ENCODE assay signal across 28 cellular contexts in genomic region chrX:151030845-151031244, GRCh38. TPM values are rescaled to one million over a fixed set of nuclear protein-coding genes. Genes with fewer than 3 reads are reported as not detected.
DNase-seq lines count a peak whose midpoint lies in the region; ATAC-seq and TF ChIP-seq lines count a peak whose summit lies in the region.
"Had no signal": no experiment of that assay in that cellular context is flagged by ENCODE, and none has a peak within 500 bp of the region (broad histone marks: within the 10 kb centered on the region; RNA-seq: fewer than 3 reads in every experiment).

No MANE protein-coding gene starts in this region.

- POLR2A ChIA-PET in activated CD4-positive, alpha-beta T cell treated with anti-CD3 and anti-CD28 coated beads for 36 hours (lab: Charles Lee): interaction anchor here (0.8 kb wide), 1 partner anchor 302 kb away, joined by 3 read pairs; no protein-coding TSS in a partner anchor
- POLR2A ChIA-PET in WTC11 (lab: Charles Lee): no interaction called here

- DNase-seq in activated CD4-positive, alpha-beta T cell treated with anti-CD3 and anti-CD28 coated beads for 36 hours: peak; percentile 6
- DNase-seq in activated CD4-positive, alpha-beta T cell treated with anti-CD3 and anti-CD28 coated beads, Interleukin-2, amount 50 U/mL, for 4 hours: no peak
- DNase-seq in stimulated activated CD4-positive, alpha-beta T cell treated with anti-CD3 and anti-CD28 coated beads, Interleukin-15, amount 100 ng/mL, for 24 hours: peak; percentile 3
- DNase-seq in stimulated activated CD4-positive, alpha-beta T cell treated with anti-CD3 and anti-CD28 coated beads, Interleukin-2, amount 100 ng/mL, for 24 hours: no peak
- DNase-seq in SIG-M5 treated with dmso at 0.1 percent for 504 hours (lab: John Stamatoyannopoulos, UW; ENCODE audit: unreplicated experiment) (peak; percentile 29), WTC11 (ENCODE audit: low spot score) (no peak)
- no peak for DNase-seq in stimulated activated naive CD8-positive, alpha-beta T cell treated with anti-CD3 and anti-CD28 coated beads, Interleukin-15, Interleukin-2, amounts not matched to agents 100 U/mL and 50 U/mL, for 24 hours
- DNase-seq: activated CD8-positive, alpha-beta memory T cell treated with anti-CD3 and anti-CD28 coated beads, Interleukin-2, amount 50 U/mL, for 48 hours; activated naive CD8-positive, alpha-beta T cell treated with anti-CD3 and anti-CD28 coated beads, Interleukin-2, amount 10 ng/mL, durations not matched to agents 7 days and 5 days; AML-193; dorsolateral prefrontal cortex; HCEC 1CT; islet precursor cell; NCI-H1105 treated with DMSO at 0.1 percent for 48 hours; NCI-H2081; NCI-H345; NCI-H748 treated with DMSO at 0.1 percent for 48 hours; ovary; PC-9; retina; Right ventricle myocardium superior; small intestine; stimulated activated CD4-positive, alpha-beta T cell treated with anti-CD3 and anti-CD28 coated beads, Interleukin-2, amount 100 ng/mL, for 48 hours; stimulated activated naive B cell treated with anti-CD40 and anti-IgM and Interleukin-4, amounts not matched to agents 10 μg/mL and 1 μg/mL and 100 μg/mL, for 72 hours; uterus had no signal

- peak overlapping the region; percentile 85 for H3K27ac Mint-ChIP-seq in activated CD4-positive, alpha-beta T cell treated with anti-CD3 and anti-CD28 coated beads for 36 hours
- H3K27ac Mint-ChIP-seq in WTC11: no peak overlapping the region
- H3K27ac Mint-ChIP-seq: activated naive CD8-positive, alpha-beta T cell treated with anti-CD3 and anti-CD28 coated beads, Interleukin-2, amount 10 ng/mL, durations not matched to agents 7 days and 5 days; nephron; stimulated activated naive B cell treated with anti-CD40 and anti-IgM and Interleukin-4, amounts not matched to agents 10 μg/mL and 1 μg/mL and 100 μg/mL, for 72 hours had no signal

- no peak overlapping the region for H3K4me3 Mint-ChIP-seq in activated CD4-positive, alpha-beta T cell treated with anti-CD3 and anti-CD28 coated beads for 36 hours
- no peak overlapping the region for H3K4me3 Mint-ChIP-seq in WTC11
- H3K4me3 Mint-ChIP-seq: activated naive CD8-positive, alpha-beta T cell treated with anti-CD3 and anti-CD28 coated beads, Interleukin-2, amount 10 ng/mL, durations not matched to agents 7 days and 5 days; central memory CD8-positive, alpha-beta T cell; nephron; stimulated activated naive B cell treated with anti-CD40 and anti-IgM and Interleukin-4, amounts not matched to agents 10 μg/mL and 1 μg/mL and 100 μg/mL, for 72 hours had no signal

- no peaks in the 10 kb centered on the region for H3K36me3 Mint-ChIP-seq in activated CD4-positive, alpha-beta T cell treated with anti-CD3 and anti-CD28 coated beads for 36 hours (ENCODE audit: low read depth)
- no peaks in the 10 kb centered on the region for H3K36me3 Mint-ChIP-seq in WTC11
- H3K36me3 Mint-ChIP-seq: activated naive CD8-positive, alpha-beta T cell treated with anti-CD3 and anti-CD28 coated beads, Interleukin-2, amount 10 ng/mL, durations not matched to agents 7 days and 5 days; stimulated activated naive B cell treated with anti-CD40 and anti-IgM and Interleukin-4, amounts not matched to agents 10 μg/mL and 1 μg/mL and 100 μg/mL, for 72 hours had no signal

- ATAC-seq in activated CD4-positive, alpha-beta T cell treated with anti-CD3 and anti-CD28 coated beads for 36 hours: peak; percentile 96
- ATAC-seq in stimulated activated naive CD8-positive, alpha-beta T cell treated with anti-CD3 and anti-CD28 coated beads, Interleukin-15, Interleukin-2, amounts not matched to agents 100 U/mL and 50 U/mL, for 24 hours: peak; percentile 86
- no peak for ATAC-seq in WTC11
- ATAC-seq in GM21423 (IDR thresholded peaks at IDR 0.05; ENCODE audit: unreplicated experiment): no peak
- ATAC-seq: stimulated activated naive B cell treated with anti-CD40 and anti-IgM and Interleukin-4, amounts not matched to agents 10 μg/mL and 1 μg/mL and 100 μg/mL, for 72 hours had no signal

- CTCF ChIA-PET in activated CD4-positive, alpha-beta T cell treated with anti-CD3 and anti-CD28 coated beads for 36 hours (lab: Charles Lee): no interaction called here
- CTCF ChIA-PET in WTC11 (lab: Charles Lee): no interaction called here

- H3K4me1 Mint-ChIP-seq in activated CD4-positive, alpha-beta T cell treated with anti-CD3 and anti-CD28 coated beads for 36 hours: peaks cover 14% of the 10 kb centered on the region
- H3K4me1 Mint-ChIP-seq in WTC11: no peaks in the 10 kb centered on the region
- H3K4me1 Mint-ChIP-seq: activated naive CD8-positive, alpha-beta T cell treated with anti-CD3 and anti-CD28 coated beads, Interleukin-2, amount 10 ng/mL, durations not matched to agents 7 days and 5 days; central memory CD8-positive, alpha-beta T cell; nephron; stimulated activated naive B cell treated with anti-CD40 and anti-IgM and Interleukin-4, amounts not matched to agents 10 μg/mL and 1 μg/mL and 100 μg/mL, for 72 hours had no signal

- peaks cover 6% of the 10 kb centered on the region for H3K27me3 Mint-ChIP-seq in activated CD4-positive, alpha-beta T cell treated with anti-CD3 and anti-CD28 coated beads for 36 hours
- no peaks in the 10 kb centered on the region for H3K27me3 Mint-ChIP-seq in WTC11 (ENCODE audit: low read depth)

- H3K9me3 Mint-ChIP-seq in activated CD4-positive, alpha-beta T cell treated with anti-CD3 and anti-CD28 coated beads for 36 hours (ENCODE audit: low read depth): no peaks in the 10 kb centered on the region
- H3K9me3 Mint-ChIP-seq in WTC11: no peaks in the 10 kb centered on the region
- H3K9me3 Mint-ChIP-seq: central memory CD8-positive, alpha-beta T cell; nephron had no signal

- intact Hi-C loops in activated CD4-positive, alpha-beta T cell treated with anti-CD3 and anti-CD28 coated beads for 36 hours (cut with DNase I, micrococcal nuclease): loop anchor here in 1 of 2 experiments (2.0 to 5.0 kb wide), 3 partner anchors 44 to 154 kb away; partner anchors contain the start of gene CD99L2

- no peak for TF ChIP-seq CTCF in WTC11 (IDR thresholded peaks at IDR 0.05)

TF ChIP-seq in WTC11, 78 proteins besides CTCF, POLR2A, EP300 and RAD21 (continues in another document):
- TF ChIP-seq E2F4 (CRISPR knock-in tag; IDR thresholded peaks at IDR 0.05; ENCODE audit: borderline replicate concordance, low read depth) (no peak), MLX (CRISPR knock-in tag; IDR thresholded peaks at IDR 0.05) (no peak), PRRX2 (CRISPR knock-in tag; IDR thresholded peaks at IDR 0.05) (no peak), JAZF1 (CRISPR knock-in tag; IDR thresholded peaks at IDR 0.05) (no peak), PRDM15 (CRISPR knock-in tag; IDR thresholded peaks at IDR 0.05) (no peak), JUN (CRISPR knock-in tag; IDR thresholded peaks at IDR 0.05) (no peak), SMAD4 (CRISPR knock-in tag; IDR thresholded peaks at IDR 0.05) (no peak), OVOL2 (CRISPR knock-in tag; IDR thresholded peaks at IDR 0.05; ENCODE audit: borderline replicate concordance) (no peak), GRHL2 (CRISPR knock-in tag; IDR thresholded peaks at IDR 0.05; ENCODE audit: insufficient replicate concordance, severe bottlenecking) (no peak), ZNF396 (CRISPR knock-in tag; IDR thresholded peaks at IDR 0.05; ENCODE audit: borderline replicate concordance) (no peak), ZNF317 (CRISPR knock-in tag; IDR thresholded peaks at IDR 0.05; ENCODE audit: borderline replicate concordance, low read depth) (no peak)

RNA-seq across cellular contexts. Expression of gene HMGB3, which starts 47.7 kb away (rescaled TPM):
- 10 to 100 TPM; 26.5 to 29.3 TPM for total RNA-seq in activated CD4-positive, alpha-beta T cell treated with anti-CD3 and anti-CD28 coated beads for 36 hours
- total RNA-seq in WTC11 (2021): 310 to 395 TPM (median 312 TPM) in 3 replicates

Comparison
In these comparisons a context has a peak if more than half of its experiments do, and no peak if none do; other contexts are left out.
1. DNase-seq: peak in activated CD4-positive, alpha-beta T cell treated with anti-CD3 and anti-CD28 coated beads for 36 hours (single experiment), stimulated activated CD4-positive, alpha-beta T cell treated with anti-CD3 and anti-CD28 coated beads, Interleukin-15, amount 100 ng/mL, for 24 hours (single experiment) and SIG-M5 treated with dmso at 0.1 percent for 504 hours (single experiment); none in activated CD4-positive, alpha-beta T cell treated with anti-CD3 and anti-CD28 coated beads, Interleukin-2, amount 50 U/mL, for 4 hours (0 of 2), stimulated activated CD4-positive, alpha-beta T cell treated with anti-CD3 and anti-CD28 coated beads, Interleukin-2, amount 100 ng/mL, for 24 hours (0 of 2), stimulated activated naive CD8-positive, alpha-beta T cell treated with anti-CD3 and anti-CD28 coated beads, Interleukin-15, Interleukin-2, amounts not matched to agents 100 U/mL and 50 U/mL, for 24 hours (single experiment) and WTC11 (single experiment).
2. ATAC-seq: peak in activated CD4-positive, alpha-beta T cell treated with anti-CD3 and anti-CD28 coated beads for 36 hours (single experiment) and stimulated activated naive CD8-positive, alpha-beta T cell treated with anti-CD3 and anti-CD28 coated beads, Interleukin-15, Interleukin-2, amounts not matched to agents 100 U/mL and 50 U/mL, for 24 hours (single experiment); none in WTC11 (single experiment) and GM21423 (single experiment).
3. RNA of gene HMGB3, which starts 47.7 kb away (total RNA-seq): 310 to 395 TPM in WTC11; 26.5 to 29.3 TPM in activated CD4-positive, alpha-beta T cell treated with anti-CD3 and anti-CD28 coated beads for 36 hours; every median in the first group is over 10 times any median in the second.